8 cellular contexts compared by ENCODE assay signal in the genomic region with DNA sequence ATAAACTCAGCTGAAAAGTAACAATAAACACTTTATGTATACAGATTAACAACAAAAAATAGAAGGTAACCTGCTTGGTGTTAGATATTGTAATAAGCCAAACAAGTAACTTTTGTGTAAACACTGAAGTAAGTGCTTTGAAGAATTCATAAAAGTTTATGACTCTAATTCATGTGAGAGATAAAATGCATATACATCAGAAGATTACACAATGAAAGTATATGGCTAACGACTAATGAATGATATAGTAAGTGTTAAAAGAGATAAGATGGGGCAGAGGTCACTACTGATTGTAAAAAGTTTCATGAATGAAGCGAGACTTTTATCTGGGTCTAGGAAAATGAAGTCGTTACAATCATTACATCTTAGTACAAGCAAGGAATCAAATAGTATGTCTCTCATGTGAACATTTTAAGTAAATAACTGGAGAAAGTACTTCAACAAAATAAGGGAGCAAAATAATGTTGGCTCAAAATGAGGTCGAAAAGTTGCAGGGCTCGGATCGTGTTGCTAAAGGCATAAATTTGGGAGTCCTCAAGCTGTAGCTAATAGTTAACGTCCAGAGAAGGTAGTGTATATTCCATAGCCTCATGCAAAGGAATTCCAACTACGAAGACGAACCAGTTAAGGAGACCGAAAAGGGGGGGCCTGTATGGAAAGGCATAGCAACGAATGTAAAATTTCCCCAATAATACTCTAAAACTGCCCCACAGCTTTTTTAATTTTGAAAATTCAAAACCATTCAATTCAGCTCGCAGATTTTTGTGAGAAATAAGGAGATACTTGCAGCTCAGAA. TPM values are rescaled to one million over a fixed set of nuclear protein-coding genes. Genes with fewer than 3 reads are reported as not detected.
DNase-seq lines count a peak whose midpoint lies in the region; ATAC-seq and TF ChIP-seq lines count a peak whose summit lies in the region.

No MANE protein-coding gene starts in this region.

- H3K36me3 ChIP-seq in HUES48 (ENCODE audit: control insufficient read depth, insufficient read depth, low read length) (peaks cover 16% of the 10 kb centered on the region), brain microvascular endothelial cell (replicated peaks) (no peaks in the 10 kb centered on the region), lower lobe of right lung (peaks cover 10% of the 10 kb centered on the region), upper lobe of right lung (peaks cover 10% of the 10 kb centered on the region)

- in situ Hi-C loops in brain microvascular endothelial cell (cut with HindIII; ENCODE audit: low pct_ligation_motif_present, low sequenced_read_pairs), result no loop called here

- H3K4me3 ChIP-seq in AG04449 (ENCODE audit: low read depth, low read length) (peak overlapping the region; percentile 86), HUES48 (ENCODE audit: low read depth, low read length) (peak overlapping the region; percentile 72), brain microvascular endothelial cell (ENCODE audit: low read depth, low read length) (peak overlapping the region; percentile 79), lower lobe of right lung (peak overlapping the region; percentile 86), upper lobe of right lung (peak overlapping the region; percentile 86)

- TF ChIP-seq CTCF in AG04449 (IDR thresholded peaks at IDR 0.05; ENCODE audit: insufficient read depth, low read length, missing control alignments) (no peak), brain microvascular endothelial cell (IDR thresholded peaks at IDR 0.05; ENCODE audit: low read depth, low read length, missing control alignments) (no peak), lower lobe of right lung (IDR thresholded peaks at IDR 0.05) (no peak), upper lobe of right lung (IDR thresholded peaks at IDR 0.05) (no peak)

- H3K27me3 ChIP-seq in HUES48 (ENCODE audit: control insufficient read depth, insufficient read depth, low read length), result no peaks in the 10 kb centered on the region
- H3K27me3 ChIP-seq in brain microvascular endothelial cell (replicated peaks), result no peaks in the 10 kb centered on the region
- H3K27me3 ChIP-seq in lower lobe of right lung (ENCODE audit: low read depth), result no peaks in the 10 kb centered on the region
- no peaks in the 10 kb centered on the region for H3K27me3 ChIP-seq in upper lobe of right lung

- H3K9ac ChIP-seq in HUES48 (ENCODE audit: low read depth, low read length), result peak overlapping the region; percentile 98

- peaks cover 22% of the 10 kb centered on the region for H3K4me1 ChIP-seq in HUES48 (ENCODE audit: control insufficient read depth, insufficient read depth, low read length)
- H3K4me1 ChIP-seq in lower lobe of right lung, result peaks cover 15% of the 10 kb centered on the region
- H3K4me1 ChIP-seq in upper lobe of right lung, result peaks cover 8% of the 10 kb centered on the region

- CTCF ChIA-PET in AG04449 (lab: Yijun Ruan, JAX), result interaction anchor here (1.2 to 1.5 kb wide), 2 partner anchors 9 to 12 kb away, joined by 3 to 5 read pairs; no protein-coding TSS in a partner anchor

- H3K9me3 ChIP-seq in HUES48 (ENCODE audit: control insufficient read depth, insufficient read depth, low read length), result no peaks in the 10 kb centered on the region
- no peaks in the 10 kb centered on the region for H3K9me3 ChIP-seq in lower lobe of right lung
- no peaks in the 10 kb centered on the region for H3K9me3 ChIP-seq in upper lobe of right lung

- POLR2A ChIA-PET in AG04449 (lab: Yijun Ruan, JAX), result no interaction called here

- intact Hi-C loops in lower lobe of right lung (cut with DNase I) (no loop called here), upper lobe of right lung (cut with DNase I) (no loop called here)

- ATAC-seq in lower lobe of right lung (no peak), upper lobe of right lung (no peak), GM21381 (IDR thresholded peaks at IDR 0.05; ENCODE audit: unreplicated experiment) (no peak), HG03521 (IDR thresholded peaks at IDR 0.05; ENCODE audit: unreplicated experiment) (no peak)

- H3K27ac ChIP-seq in HUES48 (ENCODE audit: low read depth, low read length), result peak overlapping the region; percentile 91
- peak overlapping the region; percentile 85 for H3K27ac ChIP-seq in brain microvascular endothelial cell
- H3K27ac ChIP-seq in lower lobe of right lung, result peak overlapping the region; percentile 95
- H3K27ac ChIP-seq in upper lobe of right lung, result peak overlapping the region; percentile 97

- DNase-seq in AG04449 (ENCODE audit: low read depth, low spot score), result no peak
- DNase-seq in brain microvascular endothelial cell, result peak; percentile 4
- DNase-seq in lower lobe of right lung, result no peak
- DNase-seq in upper lobe of right lung, result no peak
- no peak for DNase-seq in RPMI8226

RNA-seq across cellular contexts. Expression of a gene that starts 1.0 kb away (rescaled TPM):
- total RNA-seq in lower lobe of right lung (100 TPM), upper lobe of right lung (90.0 TPM)
